10 cellular contexts compared by ENCODE assay signal in the genomic region with DNA sequence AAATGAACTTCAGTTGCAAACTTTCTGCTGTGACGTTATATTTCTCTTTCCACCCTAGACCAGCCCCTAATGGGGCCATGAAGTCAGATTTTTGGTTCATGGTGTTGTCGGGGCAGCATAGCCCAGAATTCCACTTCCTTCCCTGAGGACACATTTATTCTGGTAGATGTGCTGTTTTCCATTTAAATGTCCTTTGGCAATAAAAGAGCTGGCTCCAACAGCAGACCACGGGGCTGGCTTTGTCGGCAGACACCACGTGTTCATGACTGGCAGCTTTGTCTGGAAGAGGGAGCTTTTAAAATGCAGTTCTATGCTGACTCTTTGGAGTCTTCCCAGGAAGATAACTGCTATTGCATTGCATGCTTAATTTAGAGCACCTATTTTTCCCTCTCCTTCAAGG. TPM values are rescaled to one million over a fixed set of nuclear protein-coding genes. Genes with fewer than 3 reads are reported as not detected.
DNase-seq lines count a peak whose midpoint lies in the region; ATAC-seq, FAIRE-seq and TF ChIP-seq lines count a peak whose summit lies in the region.
"Had no signal": no experiment of that assay in that cellular context is flagged by ENCODE, and none has a peak within 500 bp of the region (broad histone marks: within the 10 kb centered on the region; RNA-seq: fewer than 3 reads in every experiment).

No MANE protein-coding gene starts in this region.

- no peaks in the 10 kb centered on the region for H3K79me1 ChIP-seq in mesenchymal stem cell (replicated peaks; ENCODE audit: low read length, poor library complexity, severe bottlenecking)

- H3K4me1 Mint-ChIP-seq in T-helper 17 cell, result peaks cover 46% of the 10 kb centered on the region
- H3K4me1 Mint-ChIP-seq in activated T-cell treated with anti-CD3 and anti-CD28 coated beads, Interleukin-2, amount 50 U/mL, for 72 hours (ENCODE audit: low read depth), result peaks cover 75% of the 10 kb centered on the region

- peak overlapping the region; percentile 41 for H3K27ac Mint-ChIP-seq in T-helper 17 cell
- no peak overlapping the region for H3K27ac Mint-ChIP-seq in activated T-cell treated with anti-CD3 and anti-CD28 coated beads, Interleukin-2, amount 50 U/mL, for 72 hours
- H3K27ac Mint-ChIP-seq: activated naive CD4-positive, alpha-beta T cell treated with anti-CD3 and anti-CD28 coated beads, Interleukin-2, amount 50 U/mL, for 72 hours had no signal

- DNase-seq in T-helper 17 cell (no peak), erythroblast (lab: John Stamatoyannopoulos, UW) (peak in 1 of 2 experiments; percentile 20), mesenchymal stem cell (peak; percentile 12), suprapubic skin (ENCODE audit: low spot score in 2 of 2) (peak; percentile 86 to 89), NCI-H510A treated with DMSO at 0.1 percent for 48 hours (lab: John Stamatoyannopoulos, UW) (no peak), GM12892 (ENCODE audit: insufficient read length) (no peak)
- DNase-seq in activated T-cell treated with anti-CD3 and anti-CD28 coated beads, Interleukin-2, amount 50 U/mL, for 72 hours, result no peak

- H2AFZ ChIP-seq in mesenchymal stem cell (ENCODE audit: low read depth, low read length), result no peak overlapping the region

- H3K18ac ChIP-seq in mesenchymal stem cell (ENCODE audit: low read depth in 1 of 2, low read length in 2 of 2), result no peak overlapping the region

- H2AK5ac ChIP-seq in mesenchymal stem cell (ENCODE audit: low read length, severe bottlenecking), result no peak overlapping the region

- TF ChIP-seq CTCF in suprapubic skin (IDR thresholded peaks at IDR 0.05), result no peak

- no peak for TF ChIP-seq EP300 in suprapubic skin (IDR thresholded peaks at IDR 0.05)

- peak; percentile 20 for TF ChIP-seq POLR2A in erythroblast (IDR thresholded peaks at IDR 0.05; ENCODE audit: low read length)
- no peak for TF ChIP-seq POLR2A in suprapubic skin (IDR thresholded peaks at IDR 0.05)
- no peak for TF ChIP-seq POLR2A in GM12892 (IDR thresholded peaks at IDR 0.05; ENCODE audit: low read depth, low read length)

- no peak overlapping the region for H3K14ac ChIP-seq in mesenchymal stem cell (ENCODE audit: low read length in 2 of 2)

- no peak for FAIRE-seq in GM12892 (lab: Jason Lieb, UNC)

- H2BK12ac ChIP-seq in mesenchymal stem cell (ENCODE audit: low read length in 2 of 2), result no peak overlapping the region

- H3K9me3 ChIP-seq in T-helper 17 cell (ENCODE audit: control insufficient read depth, low read length, poor library complexity, severe bottlenecking) (no peaks in the 10 kb centered on the region), mesenchymal stem cell (ENCODE audit: control insufficient read depth, low read length) (no peaks in the 10 kb centered on the region), suprapubic skin (no peaks in the 10 kb centered on the region)

- H3K4me1 ChIP-seq in mesenchymal stem cell (ENCODE audit: control insufficient read depth, insufficient read depth, low read depth, low read length), result no peaks in the 10 kb centered on the region
- H3K4me1 ChIP-seq in suprapubic skin, result peaks cover 32% of the 10 kb centered on the region

- no peak overlapping the region for H3K4me3 Mint-ChIP-seq in T-helper 17 cell
- H3K4me3 Mint-ChIP-seq in activated T-cell treated with anti-CD3 and anti-CD28 coated beads, Interleukin-2, amount 50 U/mL, for 72 hours, result no peak overlapping the region

- no peak overlapping the region for H3K27ac ChIP-seq in mesenchymal stem cell (ENCODE audit: low read length, poor library complexity, severe bottlenecking)
- no peak overlapping the region for H3K27ac ChIP-seq in suprapubic skin

- H3K4ac ChIP-seq in mesenchymal stem cell (ENCODE audit: low read depth in 1 of 2, low read length in 2 of 2), result no peak overlapping the region

- H3K4me2 ChIP-seq in mesenchymal stem cell (ENCODE audit: low read length, poor library complexity, severe bottlenecking), result no peak overlapping the region

- H4K91ac ChIP-seq in mesenchymal stem cell (ENCODE audit: low read length), result no peak overlapping the region

- H4K8ac ChIP-seq in mesenchymal stem cell (ENCODE audit: low read length), result no peak overlapping the region

- WGBS in mesenchymal stem cell, result 53% methylated on average over 4 of the region's 5 CpGs
- 12% methylated on average over 5 of the region's 5 CpGs for WGBS in suprapubic skin

- H2BK5ac ChIP-seq in mesenchymal stem cell (ENCODE audit: low read depth, low read length, poor library complexity, severe bottlenecking), result no peak overlapping the region

- H2BK15ac ChIP-seq in mesenchymal stem cell (ENCODE audit: low read depth, poor library complexity, severe bottlenecking), result no peak overlapping the region

- H3K4me3 ChIP-seq in mesenchymal stem cell (ENCODE audit: insufficient read depth in 1 of 2, low read depth in 1 of 2, low read length in 2 of 2) (no peak overlapping the region), suprapubic skin (no peak overlapping the region)

- H3K9ac ChIP-seq in mesenchymal stem cell (ENCODE audit: low read length), result peak overlapping the region; percentile 10

- H3K27me3 ChIP-seq in mesenchymal stem cell (ENCODE audit: control insufficient read depth in 1 of 2, insufficient read depth in 1 of 2, low read length in 2 of 2), result peaks cover 18 to 39% of the 10 kb centered on the region in 2 experiments
- no peaks in the 10 kb centered on the region for H3K27me3 ChIP-seq in suprapubic skin

- H2BK120ac ChIP-seq in mesenchymal stem cell (ENCODE audit: low read depth, low read length), result no peak overlapping the region

- H3K36me3 ChIP-seq in mesenchymal stem cell (ENCODE audit: control insufficient read depth in 1 of 2, insufficient read depth in 2 of 2, low read depth in 1 of 2, low read length in 2 of 2) (no peaks in the 10 kb centered on the region), suprapubic skin (no peaks in the 10 kb centered on the region)

- ATAC-seq in T-helper 17 cell, result no peak
- no peak for ATAC-seq in activated T-cell treated with anti-CD3 and anti-CD28 coated beads, Interleukin-2, amount 50 U/mL, for 72 hours (replicated peaks in 1 of 2)
- ATAC-seq in GM19324 (IDR thresholded peaks at IDR 0.05; ENCODE audit: low FRiP score, unreplicated experiment), result no peak
- ATAC-seq: activated naive CD4-positive, alpha-beta T cell treated with anti-CD3 and anti-CD28 coated beads, Interleukin-2, amount 50 U/mL, for 72 hours had no signal

- H3K9me3 Mint-ChIP-seq in activated T-cell treated with anti-CD3 and anti-CD28 coated beads, Interleukin-2, amount 50 U/mL, for 72 hours, result peaks cover 0 to 1% of the 10 kb centered on the region in 2 donors
- H3K9me3 Mint-ChIP-seq: activated naive CD4-positive, alpha-beta T cell treated with anti-CD3 and anti-CD28 coated beads, Interleukin-2, amount 50 U/mL, for 72 hours had no signal

- H3K27me3 Mint-ChIP-seq in T-helper 17 cell, result no peaks in the 10 kb centered on the region
- no peaks in the 10 kb centered on the region for H3K27me3 Mint-ChIP-seq in activated T-cell treated with anti-CD3 and anti-CD28 coated beads, Interleukin-2, amount 50 U/mL, for 72 hours (ENCODE audit: low read depth)

- H3K23ac ChIP-seq in mesenchymal stem cell (ENCODE audit: low read length in 2 of 2), result no peak overlapping the region

- no peaks in the 10 kb centered on the region for H3K36me3 Mint-ChIP-seq in T-helper 17 cell (ENCODE audit: low read depth)
- no peaks in the 10 kb centered on the region for H3K36me3 Mint-ChIP-seq in activated T-cell treated with anti-CD3 and anti-CD28 coated beads, Interleukin-2, amount 50 U/mL, for 72 hours (ENCODE audit: insufficient read depth in 2 of 2)

RNA-seq across cellular contexts. Expression of gene LCP2, which starts 17.6 kb away (rescaled TPM):
- total RNA-seq in T-helper 17 cell, result 100 to 1,000 TPM; 304 to 333 TPM
- polyA plus RNA-seq in mesenchymal stem cell (2013, experiment 1 of 2), result 0.10 TPM
- polyA plus RNA-seq in mesenchymal stem cell (2013, experiment 2 of 2), result 0.05 TPM
- total RNA-seq in suprapubic skin, result 1 to 10 TPM in 3 of 4 donors, not detected in 1; 1.5 to 8.9 (median 7.7) TPM
- total RNA-seq in activated T-cell treated with anti-CD3 and anti-CD28 coated beads, Interleukin-2, amount 50 U/mL, for 72 hours, result 100 to 1,000 TPM; 162 to 190 TPM
- 35.0 TPM for polyA plus RNA-seq in GM12892 (2012; ENCODE audit: missing spikeins)
- total RNA-seq: pulmonary artery endothelial cell had no signal

Comparison
In these comparisons a context has a peak if more than half of its experiments do, and no peak if none do; other contexts are left out.
1. DNase-seq: peak in mesenchymal stem cell (single experiment) and suprapubic skin (2 of 2); none in T-helper 17 cell (0 of 3), activated T-cell treated with anti-CD3 and anti-CD28 coated beads, Interleukin-2, amount 50 U/mL, for 72 hours (0 of 2), NCI-H510A treated with DMSO at 0.1 percent for 48 hours (single experiment) and GM12892 (single experiment).
2. RNA of gene LCP2, which starts 17.6 kb away (total RNA-seq): 304 to 333 TPM in T-helper 17 cell and 162 to 190 TPM in activated T-cell treated with anti-CD3 and anti-CD28 coated beads, Interleukin-2, amount 50 U/mL, for 72 hours; 1.5 to 8.9 TPM in suprapubic skin; every median in the first group is over 10 times any median in the second.